Comparison of ENCODE assay signal across 17 cellular contexts in the genomic region with DNA sequence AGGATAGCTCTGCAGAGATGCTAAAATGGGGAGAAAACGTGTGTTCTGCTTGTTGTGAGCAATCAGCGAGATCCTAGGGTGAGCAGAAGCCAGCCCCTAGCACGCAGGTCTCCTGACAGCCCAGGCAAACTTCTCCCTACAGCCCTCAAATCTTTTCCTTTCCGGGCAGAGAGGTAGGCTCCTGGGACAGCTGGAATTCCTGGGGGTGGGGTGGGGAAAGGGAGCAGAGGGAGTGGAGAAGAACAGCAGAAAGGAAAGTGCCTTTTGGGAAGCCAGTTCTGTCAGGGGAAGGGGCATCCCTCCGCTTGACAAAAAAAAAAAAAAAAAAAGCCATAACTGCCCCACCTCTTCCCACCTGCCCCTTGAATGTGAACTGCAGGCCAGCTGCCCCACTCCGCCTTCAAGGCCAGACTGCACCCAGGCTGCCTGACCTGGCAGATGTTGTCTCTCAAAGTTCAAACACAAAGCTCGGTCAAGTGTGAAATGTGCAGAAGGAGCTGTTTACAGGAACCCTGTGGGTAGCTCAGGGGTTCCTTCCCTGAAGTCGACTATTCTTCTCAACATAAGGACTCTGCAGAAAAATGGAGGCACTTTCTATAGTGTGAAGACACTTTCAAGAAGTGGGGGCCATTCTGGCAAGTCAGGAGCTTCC. TPM values are rescaled to one million over a fixed set of nuclear protein-coding genes. Genes with fewer than 3 reads are reported as not detected.
A peak's percentile ranks its signal among the peaks of the same experiment; 100 is the strongest.
DNase-seq lines count a peak whose midpoint lies in the region; ATAC-seq and TF ChIP-seq lines count a peak whose summit lies in the region.
"Had no signal": no experiment of that assay in that cellular context is flagged by ENCODE, and none has a peak within 500 bp of the region (broad histone marks: within the 10 kb centered on the region; RNA-seq: fewer than 3 reads in every experiment).

No MANE protein-coding gene starts in this region.

- H3K4me2 ChIP-seq in GM23338: peak overlapping the region; percentile 74

- H3K4me3 ChIP-seq in BE2C (ENCODE audit: low read depth, low read length): no peak overlapping the region
- H3K4me3 ChIP-seq in GM23338: 0 out of 2 replicates have a peak overlapping the region, but pooled peaks have one; percentile 37
- H3K4me3 ChIP-seq: breast epithelium, thoracic aorta had no signal

- H3K4me1 ChIP-seq in BE2C: peaks cover 6% of the 10 kb centered on the region
- H3K4me1 ChIP-seq in GM23338 (ENCODE audit: insufficient read depth): peaks cover 40% of the 10 kb centered on the region
- H3K4me1 ChIP-seq: breast epithelium had no signal

- no peaks in the 10 kb centered on the region for H3K9me3 ChIP-seq in BE2C
- H3K9me3 ChIP-seq: breast epithelium, thoracic aorta had no signal

- H3K4me1 Mint-ChIP-seq in GM23338: peaks cover 53% of the 10 kb centered on the region

- H4K20me1 ChIP-seq in GM23338 (replicated peaks; ENCODE audit: insufficient read depth): no peaks in the 10 kb centered on the region

- no peaks in the 10 kb centered on the region for H3F3A ChIP-seq in GM23338 (replicated peaks; ENCODE audit: low read depth)

- no peaks in the 10 kb centered on the region for H3K9me2 ChIP-seq in GM23338 (ENCODE audit: insufficient read depth)

- H2AFZ ChIP-seq in GM23338: no peak overlapping the region

- H3K27me3 Mint-ChIP-seq in GM23338 (ENCODE audit: insufficient read depth, low read depth, poor library complexity): peaks cover 10% of the 10 kb centered on the region

- H3K79me2 ChIP-seq in GM23338 (replicated peaks; ENCODE audit: insufficient read depth): peaks cover 27% of the 10 kb centered on the region

- H3K9me3 Mint-ChIP-seq in GM23338: no peaks in the 10 kb centered on the region
- H3K9me3 Mint-ChIP-seq: IgD-negative memory B cell had no signal

- H3K36me3 ChIP-seq in BE2C: no peaks in the 10 kb centered on the region
- no peaks in the 10 kb centered on the region for H3K36me3 ChIP-seq in GM23338 (ENCODE audit: insufficient read depth)
- H3K36me3 ChIP-seq: breast epithelium, thoracic aorta had no signal

- H3K27ac Mint-ChIP-seq in GM23338: peak overlapping the region; percentile 84

- H3K36me3 Mint-ChIP-seq in GM23338 (ENCODE audit: low read depth): no peaks in the 10 kb centered on the region
- H3K36me3 Mint-ChIP-seq: IgD-negative memory B cell had no signal

- H3K27me3 ChIP-seq in BE2C (no peaks in the 10 kb centered on the region), GM23338 (ENCODE audit: insufficient read depth) (no peaks in the 10 kb centered on the region)

- TF ChIP-seq CTCF in BE2C (IDR thresholded peaks at IDR 0.05; ENCODE audit: low read depth, low read length) (no peak), GM23338 (conservative IDR thresholded peaks at IDR 0.05; ENCODE audit: low read depth in 2 of 2) (no peak)

- peak overlapping the region; percentile 88 for H3K27ac ChIP-seq in GM23338 (ENCODE audit: low read depth)
- H3K27ac ChIP-seq: breast epithelium had no signal

- H3K4me3 Mint-ChIP-seq in GM23338: peak overlapping the region; percentile 55
- H3K4me3 Mint-ChIP-seq: IgD-negative memory B cell had no signal

- peak; percentile 59 for ATAC-seq in GM23338
- no peak for ATAC-seq in GM21360 (IDR thresholded peaks at IDR 0.05; ENCODE audit: unreplicated experiment)

- DNase-seq in BE2C (peak; percentile 10), GM23338 (ENCODE audit: low spot score) (peak; percentile 77), NCI-H82 treated with DMSO at 0.1 percent for 48 hours (lab: John Stamatoyannopoulos, UW; ENCODE audit: unreplicated experiment) (peak; percentile 3), iPS-NIHi7 (ENCODE audit: extremely low spot score) (peak; percentile 51), AG08396 (ENCODE audit: low spot score) (no peak), H4 (ENCODE audit: low spot score) (no peak), Ammon's horn (ENCODE audit: low spot score) (no peak)
- DNase-seq: activated gamma-delta T cell treated with Interleukin-2 at 50 U/mL for 16 hours; effector memory CD4-positive, alpha-beta T cell; NCI-H1436 treated with DMSO at 0.1 percent for 48 hours; OCI-M1; posterior cingulate gyrus had no signal

TF ChIP-seq in GM23338, 12 proteins besides CTCF, POLR2A, EP300 and RAD21 (continues in another document):
- TF ChIP-seq JUNB (IDR thresholded peaks at IDR 0.05; ENCODE audit: unreplicated experiment) (no peak), ZNF331 (CRISPR knock-in tag; IDR thresholded peaks at IDR 0.05; ENCODE audit: low read depth) (no peak), ZNF114 (CRISPR knock-in tag; IDR thresholded peaks at IDR 0.05) (no peak), CREB1 (CRISPR knock-in tag; IDR thresholded peaks at IDR 0.05; ENCODE audit: low read depth) (no peak), POLR2AphosphoS5 (IDR thresholded peaks at IDR 0.05; ENCODE audit: low read depth) (no peak), STAT1 (IDR thresholded peaks at IDR 0.05; ENCODE audit: unreplicated experiment) (no peak), NANOG (IDR thresholded peaks at IDR 0.05; ENCODE audit: borderline replicate concordance) (no peak), EZH2phosphoT487 (IDR thresholded peaks at IDR 0.05; ENCODE audit: unreplicated experiment) (no peak)
- TF ChIP-seq, protein P1, sequence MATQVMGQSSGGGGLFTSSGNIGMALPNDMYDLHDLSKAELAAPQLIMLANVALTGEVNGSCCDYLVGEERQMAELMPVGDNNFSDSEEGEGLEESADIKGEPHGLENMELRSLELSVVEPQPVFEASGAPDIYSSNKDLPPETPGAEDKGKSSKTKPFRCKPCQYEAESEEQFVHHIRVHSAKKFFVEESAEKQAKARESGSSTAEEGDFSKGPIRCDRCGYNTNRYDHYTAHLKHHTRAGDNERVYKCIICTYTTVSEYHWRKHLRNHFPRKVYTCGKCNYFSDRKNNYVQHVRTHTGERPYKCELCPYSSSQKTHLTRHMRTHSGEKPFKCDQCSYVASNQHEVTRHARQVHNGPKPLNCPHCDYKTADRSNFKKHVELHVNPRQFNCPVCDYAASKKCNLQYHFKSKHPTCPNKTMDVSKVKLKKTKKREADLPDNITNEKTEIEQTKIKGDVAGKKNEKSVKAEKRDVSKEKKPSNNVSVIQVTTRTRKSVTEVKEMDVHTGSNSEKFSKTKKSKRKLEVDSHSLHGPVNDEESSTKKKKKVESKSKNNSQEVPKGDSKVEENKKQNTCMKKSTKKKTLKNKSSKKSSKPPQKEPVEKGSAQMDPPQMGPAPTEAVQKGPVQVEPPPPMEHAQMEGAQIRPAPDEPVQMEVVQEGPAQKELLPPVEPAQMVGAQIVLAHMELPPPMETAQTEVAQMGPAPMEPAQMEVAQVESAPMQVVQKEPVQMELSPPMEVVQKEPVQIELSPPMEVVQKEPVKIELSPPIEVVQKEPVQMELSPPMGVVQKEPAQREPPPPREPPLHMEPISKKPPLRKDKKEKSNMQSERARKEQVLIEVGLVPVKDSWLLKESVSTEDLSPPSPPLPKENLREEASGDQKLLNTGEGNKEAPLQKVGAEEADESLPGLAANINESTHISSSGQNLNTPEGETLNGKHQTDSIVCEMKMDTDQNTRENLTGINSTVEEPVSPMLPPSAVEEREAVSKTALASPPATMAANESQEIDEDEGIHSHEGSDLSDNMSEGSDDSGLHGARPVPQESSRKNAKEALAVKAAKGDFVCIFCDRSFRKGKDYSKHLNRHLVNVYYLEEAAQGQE (IDR thresholded peaks at IDR 0.05; ENCODE audit: unreplicated experiment): no peak
- TF ChIP-seq, protein P2, sequence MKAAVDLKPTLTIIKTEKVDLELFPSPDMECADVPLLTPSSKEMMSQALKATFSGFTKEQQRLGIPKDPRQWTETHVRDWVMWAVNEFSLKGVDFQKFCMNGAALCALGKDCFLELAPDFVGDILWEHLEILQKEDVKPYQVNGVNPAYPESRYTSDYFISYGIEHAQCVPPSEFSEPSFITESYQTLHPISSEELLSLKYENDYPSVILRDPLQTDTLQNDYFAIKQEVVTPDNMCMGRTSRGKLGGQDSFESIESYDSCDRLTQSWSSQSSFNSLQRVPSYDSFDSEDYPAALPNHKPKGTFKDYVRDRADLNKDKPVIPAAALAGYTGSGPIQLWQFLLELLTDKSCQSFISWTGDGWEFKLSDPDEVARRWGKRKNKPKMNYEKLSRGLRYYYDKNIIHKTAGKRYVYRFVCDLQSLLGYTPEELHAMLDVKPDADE (IDR thresholded peaks at IDR 0.05): no peak

RNA-seq across cellular contexts. Expression of a gene that starts 16.4 kb away (rescaled TPM):
- polyA plus RNA-seq in BE2C (2012; ENCODE audit: insufficient read depth, insufficient read length, low read depth): 5.4 TPM
- total RNA-seq in GM23338 (2014; rRNA removed; shearing (Covaris generic)): 23.8 and 24.9 TPM in 2 replicates
- polyA plus RNA-seq in GM23338 (2016; fragmentation: Nextera tagmentation; extraction: Ambion mirVana): 11.8 and 12.7 TPM in 2 replicates
- 2.6 and 4.1 TPM in 2 replicates for total RNA-seq in H4 (2014; rRNA removed; shearing (Covaris generic))
- total RNA-seq: mononuclear cell had no signal

RNA-seq across cellular contexts. Expression of a gene that starts 39.4 kb away (rescaled TPM):
- 56.1 TPM for polyA plus RNA-seq in BE2C (2012; ENCODE audit: insufficient read depth, insufficient read length, low read depth)
- total RNA-seq in GM23338 (2014; rRNA removed; shearing (Covaris generic)): 20.6 and 26.0 TPM in 2 replicates
- 52.2 and 60.1 TPM in 2 replicates for polyA plus RNA-seq in GM23338 (2016; fragmentation: Nextera tagmentation; extraction: Ambion mirVana)
- total RNA-seq in H4 (2014; rRNA removed; shearing (Covaris generic)): 21.5 and 27.4 TPM in 2 replicates

RNA-seq across cellular contexts. Expression of a gene that starts 50.4 kb away (rescaled TPM):
- polyA plus RNA-seq in BE2C (2012; ENCODE audit: insufficient read depth, insufficient read length, low read depth): 16.0 TPM
- 67.3 and 79.9 TPM in 2 replicates for total RNA-seq in GM23338 (2014; rRNA removed; shearing (Covaris generic))
- polyA plus RNA-seq in GM23338 (2016; fragmentation: Nextera tagmentation; extraction: Ambion mirVana): 16.9 and 18.1 TPM in 2 replicates
- total RNA-seq in H4 (2014; rRNA removed; shearing (Covaris generic)): 41.2 and 42.2 TPM in 2 replicates

Comparison
In these comparisons a context has a peak if more than half of its experiments do, and no peak if none do; other contexts are left out.
1. DNase-seq: peak in BE2C (single experiment), GM23338 (single experiment), NCI-H82 treated with DMSO at 0.1 percent for 48 hours (single experiment) and iPS-NIHi7 (single experiment); none in AG08396 (single experiment), H4 (single experiment) and Ammon's horn (single experiment).